ENCODE assay signal across 8 cellular contexts in the genomic region with DNA sequence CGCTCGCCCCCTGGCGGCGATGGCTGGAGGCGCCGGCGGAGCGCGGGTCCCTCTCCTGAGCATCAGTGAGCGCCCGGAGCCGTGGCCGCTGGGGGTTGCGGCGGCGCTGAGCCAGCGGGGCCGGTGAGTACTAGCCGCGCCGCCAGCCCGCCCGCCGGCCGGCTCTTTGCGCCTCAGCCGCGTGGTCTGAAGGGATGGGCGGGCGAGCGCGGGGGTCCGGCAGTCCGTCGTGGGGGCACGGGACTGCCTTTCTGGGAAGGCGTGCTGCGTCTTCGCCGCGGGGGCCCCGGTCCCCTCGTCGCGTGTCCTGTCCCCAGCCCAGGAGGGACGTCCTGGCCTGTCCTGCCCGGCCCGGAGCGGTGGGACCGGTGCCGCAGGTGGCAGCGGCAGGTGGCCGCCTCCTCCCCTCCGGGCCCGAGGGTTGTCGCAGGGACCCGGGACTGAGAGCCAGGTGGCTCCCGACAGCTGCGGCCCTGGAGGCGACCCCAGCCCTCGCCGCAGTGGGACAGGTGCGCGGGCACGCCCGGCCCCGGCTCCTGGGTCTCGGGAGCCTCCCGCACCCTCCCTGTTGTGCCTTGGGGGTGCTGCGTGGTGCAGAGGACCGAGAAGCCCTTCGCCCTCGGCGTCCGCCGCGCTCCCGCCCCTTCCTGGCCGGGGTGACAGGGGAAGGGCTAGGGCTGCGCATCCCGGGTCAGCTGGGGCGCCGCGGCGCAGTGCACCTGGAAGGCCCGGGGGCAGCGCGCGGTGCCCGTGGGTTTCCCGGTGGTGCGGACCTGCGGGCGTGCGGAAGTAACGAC. TPM values are rescaled to one million over a fixed set of nuclear protein-coding genes. Genes with fewer than 3 reads are reported as not detected.
DNase-seq lines count a peak whose midpoint lies in the region; ATAC-seq and TF ChIP-seq lines count a peak whose summit lies in the region.

A gene with protein sequence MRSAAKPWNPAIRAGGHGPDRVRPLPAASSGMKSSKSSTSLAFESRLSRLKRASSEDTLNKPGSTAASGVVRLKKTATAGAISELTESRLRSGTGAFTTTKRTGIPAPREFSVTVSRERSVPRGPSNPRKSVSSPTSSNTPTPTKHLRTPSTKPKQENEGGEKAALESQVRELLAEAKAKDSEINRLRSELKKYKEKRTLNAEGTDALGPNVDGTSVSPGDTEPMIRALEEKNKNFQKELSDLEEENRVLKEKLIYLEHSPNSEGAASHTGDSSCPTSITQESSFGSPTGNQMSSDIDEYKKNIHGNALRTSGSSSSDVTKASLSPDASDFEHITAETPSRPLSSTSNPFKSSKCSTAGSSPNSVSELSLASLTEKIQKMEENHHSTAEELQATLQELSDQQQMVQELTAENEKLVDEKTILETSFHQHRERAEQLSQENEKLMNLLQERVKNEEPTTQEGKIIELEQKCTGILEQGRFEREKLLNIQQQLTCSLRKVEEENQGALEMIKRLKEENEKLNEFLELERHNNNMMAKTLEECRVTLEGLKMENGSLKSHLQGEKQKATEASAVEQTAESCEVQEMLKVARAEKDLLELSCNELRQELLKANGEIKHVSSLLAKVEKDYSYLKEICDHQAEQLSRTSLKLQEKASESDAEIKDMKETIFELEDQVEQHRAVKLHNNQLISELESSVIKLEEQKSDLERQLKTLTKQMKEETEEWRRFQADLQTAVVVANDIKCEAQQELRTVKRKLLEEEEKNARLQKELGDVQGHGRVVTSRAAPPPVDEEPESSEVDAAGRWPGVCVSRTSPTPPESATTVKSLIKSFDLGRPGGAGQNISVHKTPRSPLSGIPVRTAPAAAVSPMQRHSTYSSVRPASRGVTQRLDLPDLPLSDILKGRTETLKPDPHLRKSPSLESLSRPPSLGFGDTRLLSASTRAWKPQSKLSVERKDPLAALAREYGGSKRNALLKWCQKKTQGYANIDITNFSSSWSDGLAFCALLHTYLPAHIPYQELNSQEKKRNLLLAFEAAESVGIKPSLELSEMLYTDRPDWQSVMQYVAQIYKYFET (plus strand): TSS at position 58 of the 797 bp plus-strand sequence. CDS start 87,293 bp downstream, outside the sequence.

- no peaks in the 10 kb centered on the region for H3K4me1 ChIP-seq in ACC112 (ENCODE audit: control insufficient read depth, insufficient read depth, low read length, unreplicated experiment)

- ATAC-seq in GM18868 (IDR thresholded peaks at IDR 0.05; ENCODE audit: unreplicated experiment), result peak; percentile 94
- peak; percentile 92 for ATAC-seq in HG03108 (IDR thresholded peaks at IDR 0.05; ENCODE audit: unreplicated experiment)

- no peaks in the 10 kb centered on the region for H3K79me2 ChIP-seq in ACC112 (ENCODE audit: control insufficient read depth, insufficient read depth, low read length, unreplicated experiment)

- no peak within 1 kb of the TSS for H3K27ac ChIP-seq in ACC112 (ENCODE audit: low read depth, low read length)
- peak within 1 kb of the TSS; percentile 80 to 86 for H3K27ac ChIP-seq in coronary artery

- H3K36me3 ChIP-seq in ACC112 (ENCODE audit: insufficient read depth, low read length), result no peaks in the 10 kb centered on the region

- peak within 1 kb of the TSS; percentile 90 for H2AFZ ChIP-seq in ACC112 (ENCODE audit: low read length, unreplicated experiment)

- H3K4me3 ChIP-seq in ACC112 (ENCODE audit: low read depth, low read length), result peak within 1 kb of the TSS; percentile 78
- H3K4me3 ChIP-seq in coronary artery, result peak within 1 kb of the TSS; percentile 76
- peak within 1 kb of the TSS; percentile 43 for H3K4me3 ChIP-seq in lower leg skin (ENCODE audit: low read depth, poor library complexity, severe bottlenecking)

- intact Hi-C loops in lower leg skin (cut with DNase I; ENCODE audit: low total_unique reads), result no loop called here

- TF ChIP-seq CTCF in coronary artery (IDR thresholded peaks at IDR 0.05) (peak; percentile 95), lower leg skin (IDR thresholded peaks at IDR 0.05) (no peak)

- WGBS in lower leg skin, 2 donors, result 0 to 1% methylated on average over 25 to 49 of the region's 96 CpGs

- TF ChIP-seq POLR2A in lower leg skin (IDR thresholded peaks at IDR 0.05), result no peak

- H3K27me3 ChIP-seq in ACC112 (ENCODE audit: insufficient read depth, low read length), result peaks cover 20% of the 10 kb centered on the region

- peak; percentile 18 to 90 for DNase-seq in NCI-H446 (lab: John Stamatoyannopoulos, UW)
- peak; percentile 90 for DNase-seq in activated CD4-positive, alpha-beta T cell treated with anti-CD3 and anti-CD28 coated beads for 48 hours
- DNase-seq in coronary artery (ENCODE audit: low spot score), result peak; percentile 87
- peak; percentile 69 to 96 for DNase-seq in lower leg skin (ENCODE audit: low spot score in 2 of 2)
- DNase-seq in stimulated activated CD4-positive, alpha-beta T cell treated with anti-CD3 and anti-CD28 coated beads, TNF-alpha, amount 100 ng/mL, for 1 hour (ENCODE audit: low read depth in 3 of 3, low spot score in 1 of 3), result peak; percentile 59 to 91 (median 77)

RNA-seq across cellular contexts. Expression of the gene that starts here (rescaled TPM):
- total RNA-seq in lower leg skin, result 10 to 100 TPM in 3 of 4 donors, 1 to 10 TPM in 1; 9.8 to 24.2 (median 11.7) TPM
